15 cellular contexts compared by ENCODE assay signal in the genomic region with DNA sequence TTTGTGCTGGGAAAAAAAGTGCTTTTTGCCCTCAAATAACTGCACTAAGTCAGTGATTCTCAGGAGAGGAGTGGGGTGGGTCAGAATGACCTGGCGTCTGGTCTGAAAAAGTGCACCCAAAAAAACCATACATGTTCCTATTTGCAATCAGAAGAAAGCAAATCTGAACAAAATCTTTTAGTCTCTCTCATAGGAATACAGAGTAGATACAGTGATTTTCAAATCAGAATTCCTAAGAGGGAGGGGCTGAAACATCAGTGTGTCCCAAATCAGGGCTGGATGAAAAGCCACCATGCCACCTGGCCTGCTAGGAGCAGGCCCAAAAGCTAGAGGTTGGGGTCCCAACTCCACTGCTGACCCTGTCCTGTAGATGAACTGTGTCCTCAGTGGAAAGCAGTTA.
DNase-seq lines count a peak whose midpoint lies in the region; ATAC-seq and TF ChIP-seq lines count a peak whose summit lies in the region.
"Had no signal": no experiment of that assay in that cellular context is flagged by ENCODE, and none has a peak within 500 bp of the region (broad histone marks: within the 10 kb centered on the region; RNA-seq: fewer than 3 reads in every experiment).

No MANE protein-coding gene starts in this region.

- TF ChIP-seq POLR2A in Peyer's patch (IDR thresholded peaks at IDR 0.05) (no peak), esophagus muscularis mucosa (IDR thresholded peaks at IDR 0.05; ENCODE audit: low read depth) (no peak)

- H3K9ac ChIP-seq in colonic mucosa (ENCODE audit: low read depth in 2 of 2, low read length in 2 of 2) = peak overlapping the region in 1 of 2 donors; percentile 14

- H3K4me1 Mint-ChIP-seq in stimulated activated effector memory CD8-positive, alpha-beta T cell treated with anti-CD3 and anti-CD28 coated beads, Interleukin-12 subunit alpha, Interleukin-12 subunit beta, amount 100 ng/mL, for 72 hours = peaks cover 97% of the 10 kb centered on the region

- 100% methylated on average over 1 of the region's 1 CpG for WGBS in esophagus muscularis mucosa

- no peaks in the 10 kb centered on the region for H3K9me3 ChIP-seq in Peyer's patch
- no peaks in the 10 kb centered on the region for H3K9me3 ChIP-seq in esophagus muscularis mucosa
- no peaks in the 10 kb centered on the region for H3K9me3 ChIP-seq in colonic mucosa
- H3K9me3 ChIP-seq: SJSA1 had no signal

- H3K36me3 Mint-ChIP-seq in stimulated activated effector memory CD8-positive, alpha-beta T cell treated with anti-CD3 and anti-CD28 coated beads, Interleukin-12 subunit alpha, Interleukin-12 subunit beta, amount 100 ng/mL, for 72 hours = peaks cover 43% of the 10 kb centered on the region

- H3K27ac Mint-ChIP-seq in stimulated activated effector memory CD8-positive, alpha-beta T cell treated with anti-CD3 and anti-CD28 coated beads, Interleukin-12 subunit alpha, Interleukin-12 subunit beta, amount 100 ng/mL, for 72 hours = peak overlapping the region; percentile 95

- H3K9me3 Mint-ChIP-seq in stimulated activated effector memory CD8-positive, alpha-beta T cell treated with anti-CD3 and anti-CD28 coated beads, Interleukin-12 subunit alpha, Interleukin-12 subunit beta, amount 100 ng/mL, for 72 hours = no peaks in the 10 kb centered on the region
- H3K9me3 Mint-ChIP-seq: stimulated activated naive CD8-positive, alpha-beta T cell treated with anti-CD3 and anti-CD28 coated beads, Interleukin-15, amount 100 ng/mL, for 72 hours had no signal

- ATAC-seq in stimulated activated effector memory CD8-positive, alpha-beta T cell treated with anti-CD3 and anti-CD28 coated beads, Interleukin-12 subunit alpha, Interleukin-12 subunit beta, amount 100 ng/mL, for 72 hours = no peak
- no peak for ATAC-seq in HG03095 (IDR thresholded peaks at IDR 0.05; ENCODE audit: unreplicated experiment)
- ATAC-seq: stimulated activated naive CD8-positive, alpha-beta T cell treated with anti-CD3 and anti-CD28 coated beads, Interleukin-15, amount 100 ng/mL, for 72 hours had no signal

- no peak for TF ChIP-seq EP300 in esophagus muscularis mucosa (IDR thresholded peaks at IDR 0.05)

- H3K4me1 ChIP-seq in Peyer's patch = peaks cover 5 to 52% (median 32%) of the 10 kb centered on the region in 4 donors
- H3K4me1 ChIP-seq in esophagus muscularis mucosa = peaks cover 95 to 100% (median 98%) of the 10 kb centered on the region in 4 donors
- H3K4me1 ChIP-seq in colonic mucosa = peaks cover 9% of the 10 kb centered on the region

- intact Hi-C loops in esophagus muscularis mucosa (cut with DNase I) = no loop called here
- intact Hi-C loops in colonic mucosa (cut with DNase I) = no loop called here

- H3K27me3 ChIP-seq in GM06990 (replicated peaks; ENCODE audit: control insufficient read depth, insufficient read depth, low read length) (no peaks in the 10 kb centered on the region), Peyer's patch (no peaks in the 10 kb centered on the region), esophagus muscularis mucosa (no peaks in the 10 kb centered on the region), colonic mucosa (no peaks in the 10 kb centered on the region)
- H3K27me3 ChIP-seq: cardiac muscle cell, SJSA1 had no signal

- H3K27ac ChIP-seq in Peyer's patch (peak overlapping the region; percentile 5 to 88 (median 83)), esophagus muscularis mucosa (replicated peaks in 1 of 4) (peak overlapping the region in 3 of 4 donors; percentile 42 to 90 (median 58)), colonic mucosa (no peak overlapping the region)
- H3K27ac ChIP-seq: cardiac muscle cell, SJSA1 had no signal

- H3K4me3 ChIP-seq in GM06990 (replicated peaks; ENCODE audit: low read depth, low read length) (peak overlapping the region; percentile 78), Peyer's patch (peak overlapping the region in 1 of 4 donors; percentile 36), esophagus muscularis mucosa (no peak overlapping the region), colonic mucosa (no peak overlapping the region)
- H3K4me3 ChIP-seq: cardiac muscle cell, SJSA1 had no signal

- DNase-seq in GM06990 (ENCODE audit: extremely low read depth, insufficient read length) (no peak), Peyer's patch (no peak), esophagus muscularis mucosa (ENCODE audit: extremely low spot score) (no peak), colonic mucosa (no peak), 8988T (no peak)
- no peak for DNase-seq in stimulated activated effector memory CD8-positive, alpha-beta T cell treated with anti-CD3 and anti-CD28 coated beads, Interleukin-12 subunit alpha, Interleukin-12 subunit beta, amount 100 ng/mL, for 72 hours (ENCODE audit: low spot score in 2 of 2)
- DNase-seq: activated CD4-positive, CD25-positive, alpha-beta regulatory T cell treated with anti-CD3 and anti-CD28 coated beads, Interleukin-2, amount 50 U/mL, for 72 hours; activated gamma-delta T cell treated with Interleukin-2 at 50 U/mL for 16 hours; NCI-H187 treated with DMSO at 0.1 percent for 48 hours; NCI-H774; stimulated activated CD4-positive, alpha-beta T cell treated with anti-CD3 and anti-CD28 coated beads, Interleukin-4, amount 100 ng/mL, for 24 hours; stimulated activated naive CD8-positive, alpha-beta T cell treated with anti-CD3 and anti-CD28 coated beads, Interleukin-15, amount 100 ng/mL, for 72 hours had no signal

- TF ChIP-seq CTCF in GM06990 (IDR thresholded peaks at IDR 0.05; ENCODE audit: insufficient read depth, low read length, poor library complexity, severe bottlenecking) (no peak), Peyer's patch (IDR thresholded peaks at IDR 0.05) (no peak), esophagus muscularis mucosa (IDR thresholded peaks at IDR 0.05) (no peak), colonic mucosa (IDR thresholded peaks at IDR 0.05) (no peak)

- H3K4me3 Mint-ChIP-seq in stimulated activated effector memory CD8-positive, alpha-beta T cell treated with anti-CD3 and anti-CD28 coated beads, Interleukin-12 subunit alpha, Interleukin-12 subunit beta, amount 100 ng/mL, for 72 hours = peak overlapping the region; percentile 82
- H3K4me3 Mint-ChIP-seq: stimulated activated naive CD8-positive, alpha-beta T cell treated with anti-CD3 and anti-CD28 coated beads, Interleukin-15, amount 100 ng/mL, for 72 hours had no signal

- no peaks in the 10 kb centered on the region for H3K36me3 ChIP-seq in GM06990 (ENCODE audit: control insufficient read depth, insufficient read depth, low read length)
- H3K36me3 ChIP-seq in Peyer's patch = no peaks in the 10 kb centered on the region
- no peaks in the 10 kb centered on the region for H3K36me3 ChIP-seq in esophagus muscularis mucosa
- H3K36me3 ChIP-seq in colonic mucosa = no peaks in the 10 kb centered on the region
- H3K36me3 ChIP-seq: cardiac muscle cell, SJSA1 had no signal
